Comparison of ENCODE assay signal across 34 cellular contexts in genomic region chr17:53740312-53740711, GRCh38.
"Had no signal": no experiment of that assay in that cellular context is flagged by ENCODE, and none has a peak within 500 bp of the region (broad histone marks: within the 10 kb centered on the region; RNA-seq: fewer than 3 reads in every experiment).

No MANE protein-coding gene starts in this region.

- H3K4me3 ChIP-seq: adrenal gland, body of pancreas, breast epithelium had no signal

- H3K4me3 Mint-ChIP-seq: activated B cell treated with CpG ODN at 0.5 μM for 24 hours; activated CD4-positive, alpha-beta memory T cell treated with anti-CD3 and anti-CD28 coated beads for 36 hours; activated CD4-positive, alpha-beta T cell treated with anti-CD3 and anti-CD28 coated beads, Interleukin-2, amount 10 ng/mL, durations not matched to agents 24 days and 14 days; activated CD8-positive, alpha-beta T cell treated with anti-CD3 and anti-CD28 coated beads for 36 hours; activated naive CD4-positive, alpha-beta T cell treated with anti-CD3 and anti-CD28 coated beads for 36 hours; activated naive CD8-positive, alpha-beta T cell treated with anti-CD3 and anti-CD28 coated beads for 36 hours; activated T-cell treated with anti-CD3 and anti-CD28 coated beads, Interleukin-2, amount 50 U/mL, for 4 hours; activated T-cell treated with anti-CD3 and anti-CD28 coated beads, Interleukin-2, amount 50 U/mL, for 72 hours; activated T-helper 1 cell treated with anti-CD3 and anti-CD28 coated beads, Interleukin-12 subunit alpha, Interleukin-12 subunit beta, Interleukin-2, Interleukin-4 antibody, amounts not matched to agents 30 ng/mL and 10 ng/mL and 1 ng/mL, durations not matched to agents 14 hours and 24 hours and 36 hours; activated T-helper 17 cell treated with anti-CD3 and anti-CD28 coated beads, Interleukin-2, amount 50 U/mL, for 72 hours; T-helper 17 cell had no signal

- H3K27ac ChIP-seq: adrenal gland, body of pancreas, brain microvascular endothelial cell, breast epithelium, VCaP had no signal

- H3K4me1 ChIP-seq: adrenal gland, breast epithelium had no signal

- H3K27me3 Mint-ChIP-seq: activated B cell treated with CpG ODN at 0.5 μM for 24 hours; activated CD4-positive, alpha-beta memory T cell treated with anti-CD3 and anti-CD28 coated beads for 36 hours; activated CD4-positive, alpha-beta T cell treated with anti-CD3 and anti-CD28 coated beads, Interleukin-2, amount 10 ng/mL, durations not matched to agents 24 days and 14 days; activated CD8-positive, alpha-beta T cell treated with anti-CD3 and anti-CD28 coated beads for 36 hours; activated naive CD8-positive, alpha-beta T cell treated with anti-CD3 and anti-CD28 coated beads for 36 hours; activated T-helper 17 cell treated with anti-CD3 and anti-CD28 coated beads, Interleukin-2, amount 50 U/mL, for 72 hours; T-helper 17 cell had no signal

- H3K9me3 ChIP-seq: adrenal gland, body of pancreas, breast epithelium had no signal

- ATAC-seq: activated CD8-positive, alpha-beta T cell treated with anti-CD3 and anti-CD28 coated beads for 36 hours; activated naive CD4-positive, alpha-beta T cell treated with anti-CD3 and anti-CD28 coated beads, Interleukin-2, amount 50 U/mL, for 72 hours; activated T-cell treated with anti-CD3 and anti-CD28 coated beads, Interleukin-2, amount 50 U/mL, for 4 hours; activated T-cell treated with anti-CD3 and anti-CD28 coated beads, Interleukin-2, amount 50 U/mL, for 72 hours; activated T-helper 17 cell treated with anti-CD3 and anti-CD28 coated beads, Interleukin-2, amount 50 U/mL, for 72 hours; body of pancreas; T-helper 17 cell had no signal

- FAIRE-seq: astrocyte, TTC549 had no signal

- DNase-seq: activated B cell treated with CpG ODN at 0.5 μM for 24 hours; activated CD4-positive, alpha-beta memory T cell treated with anti-CD3 and anti-CD28 coated beads for 36 hours; activated CD4-positive, alpha-beta T cell treated with anti-CD3 and anti-CD28 coated beads for 4 hours; activated CD4-positive, alpha-beta T cell treated with anti-CD3 and anti-CD28 coated beads, Interleukin-2, amount 10 ng/mL, durations not matched to agents 24 days and 14 days; activated CD4-positive, alpha-beta T cell treated with anti-CD3 and anti-CD28 coated beads, Interleukin-2, amount 50 U/mL, for 1 hour; activated CD4-positive, alpha-beta T cell treated with anti-CD3 and anti-CD28 coated beads, Interleukin-2, amount 50 U/mL, for 4 hours; activated CD4-positive, CD25-positive, alpha-beta regulatory T cell treated with anti-CD3 and anti-CD28 coated beads, Interleukin-2, amount 50 U/mL, for 72 hours; activated CD8-positive, alpha-beta memory T cell treated with anti-CD3 and anti-CD28 coated beads, Interleukin-2, amount 50 U/mL, for 4 hours; activated CD8-positive, alpha-beta T cell treated with anti-CD3 and anti-CD28 coated beads for 36 hours; activated effector memory CD4-positive, alpha-beta T cell treated with anti-CD3 and anti-CD28 coated beads, Interleukin-2, amount 50 U/mL, for 16 hours; activated gamma-delta T cell treated with Interleukin-2 at 50 U/mL for 16 hours; activated naive CD4-positive, alpha-beta T cell; activated naive CD4-positive, alpha-beta T cell treated with anti-CD3 and anti-CD28 coated beads for 36 hours; activated naive CD4-positive, alpha-beta T cell treated with anti-CD3 and anti-CD28 coated beads, Interleukin-2, amount 50 U/mL, for 16 hours; activated naive CD8-positive, alpha-beta T cell treated with anti-CD3 and anti-CD28 coated beads for 36 hours; activated T-cell treated with anti-CD3 and anti-CD28 coated beads for 4 hours; activated T-cell treated with anti-CD3 and anti-CD28 coated beads, Interleukin-2, amount 50 U/mL, for 1 hour; activated T-cell treated with anti-CD3 and anti-CD28 coated beads, Interleukin-2, amount 50 U/mL, for 4 hours; activated T-cell treated with anti-CD3 and anti-CD28 coated beads, Interleukin-2, amount 50 U/mL, for 72 hours; adrenal gland; amniotic stem cell; aorta; body of pancreas; brain microvascular endothelial cell; central memory CD4-positive, alpha-beta T cell; T-helper 17 cell; T-helper 9 cell had no signal

- H3K27ac Mint-ChIP-seq: activated B cell treated with CpG ODN at 0.5 μM for 24 hours; activated CD4-positive, alpha-beta memory T cell treated with anti-CD3 and anti-CD28 coated beads for 36 hours; activated CD4-positive, alpha-beta T cell treated with anti-CD3 and anti-CD28 coated beads, Interleukin-2, amount 10 ng/mL, durations not matched to agents 24 days and 14 days; activated CD8-positive, alpha-beta T cell treated with anti-CD3 and anti-CD28 coated beads for 36 hours; activated naive CD4-positive, alpha-beta T cell treated with anti-CD3 and anti-CD28 coated beads for 36 hours; activated naive CD4-positive, alpha-beta T cell treated with anti-CD3 and anti-CD28 coated beads, Interleukin-2, amount 50 U/mL, for 72 hours; activated naive CD8-positive, alpha-beta T cell treated with anti-CD3 and anti-CD28 coated beads for 36 hours; activated T-cell treated with anti-CD3 and anti-CD28 coated beads, Interleukin-2, amount 50 U/mL, for 72 hours; activated T-helper 1 cell treated with anti-CD3 and anti-CD28 coated beads, Interleukin-12 subunit alpha, Interleukin-12 subunit beta, Interleukin-2, Interleukin-4 antibody, amounts not matched to agents 30 ng/mL and 10 ng/mL and 1 ng/mL, durations not matched to agents 14 hours and 24 hours and 36 hours; activated T-helper 17 cell treated with anti-CD3 and anti-CD28 coated beads, Interleukin-2, amount 50 U/mL, for 72 hours; T-helper 17 cell had no signal

- H3K36me3 ChIP-seq: adrenal gland, brain microvascular endothelial cell, breast epithelium had no signal

- H3K4me1 Mint-ChIP-seq: activated B cell treated with CpG ODN at 0.5 μM for 24 hours; activated CD4-positive, alpha-beta T cell treated with anti-CD3 and anti-CD28 coated beads, Interleukin-2, amount 10 ng/mL, durations not matched to agents 24 days and 14 days; activated naive CD8-positive, alpha-beta T cell treated with anti-CD3 and anti-CD28 coated beads for 36 hours; activated T-helper 17 cell treated with anti-CD3 and anti-CD28 coated beads, Interleukin-2, amount 50 U/mL, for 72 hours; T-helper 17 cell had no signal

- H3K27me3 ChIP-seq: adrenal gland, body of pancreas, brain microvascular endothelial cell, breast epithelium had no signal

- H3K36me3 Mint-ChIP-seq: activated CD4-positive, alpha-beta memory T cell treated with anti-CD3 and anti-CD28 coated beads for 36 hours; activated naive CD4-positive, alpha-beta T cell treated with anti-CD3 and anti-CD28 coated beads, Interleukin-2, amount 50 U/mL, for 72 hours; activated naive CD8-positive, alpha-beta T cell treated with anti-CD3 and anti-CD28 coated beads for 36 hours had no signal
